In the genomic region with DNA sequence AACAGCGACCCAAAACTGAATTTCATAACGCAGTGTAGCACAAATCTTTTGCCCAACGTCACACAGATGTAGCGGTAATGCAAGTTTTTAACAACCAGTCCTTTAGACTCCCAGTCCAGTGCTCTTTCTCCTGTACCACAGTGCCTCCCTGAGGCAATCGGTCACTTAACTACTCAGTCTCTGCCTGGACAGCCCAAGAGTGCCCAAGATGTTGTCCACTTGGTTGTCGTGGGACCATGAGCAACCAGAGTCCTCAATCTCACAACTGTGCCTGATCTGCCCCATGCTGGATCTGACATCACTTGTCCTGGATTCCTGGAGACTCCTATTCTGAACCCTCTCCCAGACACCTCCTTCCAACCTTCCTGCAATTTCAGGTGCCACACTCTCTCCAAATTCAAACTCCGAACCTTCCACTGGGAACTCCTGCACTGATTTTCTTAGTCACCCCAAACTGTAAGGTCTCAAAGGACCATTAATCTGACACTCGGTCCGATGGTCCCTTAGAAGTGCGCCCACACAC, we compare ENCODE assay signal across 8 cellular contexts. TPM values are rescaled to one million over a fixed set of nuclear protein-coding genes. Genes with fewer than 3 reads are reported as not detected.
DNase-seq lines count a peak whose midpoint lies in the region; ATAC-seq and TF ChIP-seq lines count a peak whose summit lies in the region.

No MANE protein-coding gene starts in this region.

- H3K4me3 ChIP-seq in SU-DHL-6 (ENCODE audit: insufficient read depth, low read length, poor library complexity, severe bottlenecking), result peak overlapping the region; percentile 85
- H3K4me3 ChIP-seq in neural cell (ENCODE audit: low read length), result peak overlapping the region; percentile 84

- H4K20me1 ChIP-seq in SU-DHL-6 (ENCODE audit: low read depth, low read length) (no peaks in the 10 kb centered on the region), neural cell (ENCODE audit: insufficient read depth) (no peaks in the 10 kb centered on the region)

- H3K4me1 Mint-ChIP-seq in activated CD4-positive, alpha-beta T cell treated with anti-CD3 and anti-CD28 coated beads for 36 hours, result peaks cover 34% of the 10 kb centered on the region

- peak overlapping the region; percentile 78; the same call in 1 of the 2 replicates for H3K27ac ChIP-seq in SU-DHL-6 (ENCODE audit: low read depth, low read length)
- peak overlapping the region; percentile 94 for H3K27ac ChIP-seq in neural cell (ENCODE audit: low read length)

- peak; percentile 17 for ATAC-seq in activated CD4-positive, alpha-beta T cell treated with anti-CD3 and anti-CD28 coated beads for 36 hours
- ATAC-seq in HG02970 (IDR thresholded peaks at IDR 0.05; ENCODE audit: low FRiP score, unreplicated experiment) (peak; percentile 14), esophagus mucosa (peak; percentile 19)

- H3F3A ChIP-seq in SU-DHL-6 (ENCODE audit: insufficient read depth), result 0 out of 2 replicates have a peak, but pooled peaks cover 4% of the 10 kb centered on the region
- H3F3A ChIP-seq in neural cell (ENCODE audit: insufficient read depth, low read length, poor library complexity, severe bottlenecking), result no peaks in the 10 kb centered on the region

- no peaks in the 10 kb centered on the region for H3K36me3 Mint-ChIP-seq in activated CD4-positive, alpha-beta T cell treated with anti-CD3 and anti-CD28 coated beads for 36 hours (ENCODE audit: low read depth)

- H3K9me3 ChIP-seq in SU-DHL-6 (ENCODE audit: insufficient read depth, low read length) (no peaks in the 10 kb centered on the region), neural cell (ENCODE audit: low read length) (no peaks in the 10 kb centered on the region)

- no peak for TF ChIP-seq EP300 in neural cell (conservative IDR thresholded peaks at IDR 0.05; ENCODE audit: poor library complexity, severe bottlenecking)

- H3K4me2 ChIP-seq in SU-DHL-6 (ENCODE audit: low read depth, low read length, poor library complexity, severe bottlenecking) (peak overlapping the region; percentile 71), neural cell (ENCODE audit: low read length) (peak overlapping the region; percentile 65)

- H3K4me3 Mint-ChIP-seq in activated CD4-positive, alpha-beta T cell treated with anti-CD3 and anti-CD28 coated beads for 36 hours, result peak overlapping the region; percentile 97

- POLR2A ChIA-PET in activated CD4-positive, alpha-beta T cell treated with anti-CD3 and anti-CD28 coated beads for 36 hours (lab: Charles Lee), result interaction anchor here (1.0 kb wide), 1 partner anchor 12 kb away, joined by 4 read pairs; a partner anchor contains a TSS

- DNase-seq in activated CD4-positive, alpha-beta T cell treated with anti-CD3 and anti-CD28 coated beads for 36 hours, result peak; percentile 14
- DNase-seq in activated CD4-positive, alpha-beta T cell treated with anti-CD3 and anti-CD28 coated beads for 48 hours, result no peak
- DNase-seq in COR-L47 (lab: John Stamatoyannopoulos, UW), result no peak
- no peak for DNase-seq in middle frontal gyrus (ENCODE audit: extremely low spot score, low spot score)

- CTCF ChIA-PET in activated CD4-positive, alpha-beta T cell treated with anti-CD3 and anti-CD28 coated beads for 36 hours (lab: Charles Lee), result interaction anchor here (1.6 kb wide), 1 partner anchor 55 kb away, joined by 5 read pairs; no protein-coding TSS in a partner anchor

- no peaks in the 10 kb centered on the region for H3K9me3 Mint-ChIP-seq in activated CD4-positive, alpha-beta T cell treated with anti-CD3 and anti-CD28 coated beads for 36 hours (ENCODE audit: low read depth)

- no peaks in the 10 kb centered on the region for H3K27me3 Mint-ChIP-seq in activated CD4-positive, alpha-beta T cell treated with anti-CD3 and anti-CD28 coated beads for 36 hours

- H3K27me3 ChIP-seq in SU-DHL-6 (ENCODE audit: low read length), result no peaks in the 10 kb centered on the region
- H3K27me3 ChIP-seq in neural cell (ENCODE audit: insufficient read depth, low read depth, low read length), result no peaks in the 10 kb centered on the region

- H3K9me2 ChIP-seq in SU-DHL-6 (replicated peaks; ENCODE audit: insufficient read depth, low read length) (no peaks in the 10 kb centered on the region), neural cell (ENCODE audit: insufficient read depth, low read length) (no peaks in the 10 kb centered on the region)

- H3K9ac ChIP-seq in SU-DHL-6 (ENCODE audit: low read length) (peak overlapping the region; percentile 90), neural cell (ENCODE audit: low read length) (peak overlapping the region; percentile 81)

- TF ChIP-seq CTCF in SU-DHL-6 (IDR thresholded peaks at IDR 0.05; ENCODE audit: insufficient read depth, low read length, poor library complexity, severe bottlenecking) (no peak), neural cell (IDR thresholded peaks at IDR 0.05; ENCODE audit: poor library complexity, severe bottlenecking) (no peak)

- H3K79me2 ChIP-seq in SU-DHL-6 (ENCODE audit: insufficient read depth, low read length) (peaks cover 23% of the 10 kb centered on the region), neural cell (replicated peaks; ENCODE audit: insufficient read depth, low read length) (peaks cover 21% of the 10 kb centered on the region)

- TF ChIP-seq RAD21 in neural cell (conservative IDR thresholded peaks at IDR 0.05), result peak; percentile 7

- intact Hi-C loops in activated CD4-positive, alpha-beta T cell treated with anti-CD3 and anti-CD28 coated beads for 36 hours (cut with DNase I, micrococcal nuclease), result loop anchor here (1.0 to 5.0 kb wide), 3 partner anchors 278 to 971 kb away; a partner anchor contains a TSS

- peak overlapping the region; percentile 97 for H3K27ac Mint-ChIP-seq in activated CD4-positive, alpha-beta T cell treated with anti-CD3 and anti-CD28 coated beads for 36 hours

- peak overlapping the region; percentile 49 for H2AFZ ChIP-seq in SU-DHL-6 (ENCODE audit: low read depth, low read length, severe bottlenecking)
- H2AFZ ChIP-seq in neural cell (ENCODE audit: low read depth, low read length), result peak overlapping the region; percentile 69

- H3K36me3 ChIP-seq in SU-DHL-6 (ENCODE audit: low read length), result no peaks in the 10 kb centered on the region
- H3K36me3 ChIP-seq in neural cell (ENCODE audit: insufficient read depth, low read length), result no peaks in the 10 kb centered on the region

TF ChIP-seq in neural cell, 6 proteins besides CTCF, POLR2A, EP300 and RAD21:
- TF ChIP-seq TAF1 (IDR thresholded peaks at IDR 0.05; ENCODE audit: low read depth), result no peak
- no peak for TF ChIP-seq POLR2AphosphoS5 (IDR thresholded peaks at IDR 0.05)
- TF ChIP-seq EZH2 (IDR thresholded peaks at IDR 0.05; ENCODE audit: borderline replicate concordance, insufficient read depth, low read length, poor library complexity, severe bottlenecking), result no peak
- no peak for TF ChIP-seq SMC3 (conservative IDR thresholded peaks at IDR 0.05; ENCODE audit: poor library complexity)
- TF ChIP-seq, protein P1, sequence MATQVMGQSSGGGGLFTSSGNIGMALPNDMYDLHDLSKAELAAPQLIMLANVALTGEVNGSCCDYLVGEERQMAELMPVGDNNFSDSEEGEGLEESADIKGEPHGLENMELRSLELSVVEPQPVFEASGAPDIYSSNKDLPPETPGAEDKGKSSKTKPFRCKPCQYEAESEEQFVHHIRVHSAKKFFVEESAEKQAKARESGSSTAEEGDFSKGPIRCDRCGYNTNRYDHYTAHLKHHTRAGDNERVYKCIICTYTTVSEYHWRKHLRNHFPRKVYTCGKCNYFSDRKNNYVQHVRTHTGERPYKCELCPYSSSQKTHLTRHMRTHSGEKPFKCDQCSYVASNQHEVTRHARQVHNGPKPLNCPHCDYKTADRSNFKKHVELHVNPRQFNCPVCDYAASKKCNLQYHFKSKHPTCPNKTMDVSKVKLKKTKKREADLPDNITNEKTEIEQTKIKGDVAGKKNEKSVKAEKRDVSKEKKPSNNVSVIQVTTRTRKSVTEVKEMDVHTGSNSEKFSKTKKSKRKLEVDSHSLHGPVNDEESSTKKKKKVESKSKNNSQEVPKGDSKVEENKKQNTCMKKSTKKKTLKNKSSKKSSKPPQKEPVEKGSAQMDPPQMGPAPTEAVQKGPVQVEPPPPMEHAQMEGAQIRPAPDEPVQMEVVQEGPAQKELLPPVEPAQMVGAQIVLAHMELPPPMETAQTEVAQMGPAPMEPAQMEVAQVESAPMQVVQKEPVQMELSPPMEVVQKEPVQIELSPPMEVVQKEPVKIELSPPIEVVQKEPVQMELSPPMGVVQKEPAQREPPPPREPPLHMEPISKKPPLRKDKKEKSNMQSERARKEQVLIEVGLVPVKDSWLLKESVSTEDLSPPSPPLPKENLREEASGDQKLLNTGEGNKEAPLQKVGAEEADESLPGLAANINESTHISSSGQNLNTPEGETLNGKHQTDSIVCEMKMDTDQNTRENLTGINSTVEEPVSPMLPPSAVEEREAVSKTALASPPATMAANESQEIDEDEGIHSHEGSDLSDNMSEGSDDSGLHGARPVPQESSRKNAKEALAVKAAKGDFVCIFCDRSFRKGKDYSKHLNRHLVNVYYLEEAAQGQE (IDR thresholded peaks at IDR 0.05; ENCODE audit: borderline replicate concordance), result no peak
- TF ChIP-seq MXI1 (conservative IDR thresholded peaks at IDR 0.05; ENCODE audit: poor library complexity, severe bottlenecking), result no peak

RNA-seq across cellular contexts. Expression of a gene that starts 0.7 kb away (rescaled TPM):
- 10 to 100 TPM; 16.1 to 18.1 TPM for total RNA-seq in activated CD4-positive, alpha-beta T cell treated with anti-CD3 and anti-CD28 coated beads for 36 hours
- total RNA-seq in esophagus mucosa, result 12.9 TPM
- polyA plus RNA-seq in neural cell, result 16.5 and 17.5 TPM in 2 replicates
- polyA minus RNA-seq in neural cell, result 28.7 and 34.8 TPM in 2 replicates

RNA-seq across cellular contexts. Expression of a gene that starts 12.1 kb away (rescaled TPM):
- total RNA-seq in activated CD4-positive, alpha-beta T cell treated with anti-CD3 and anti-CD28 coated beads for 36 hours, result 10 to 100 TPM; 11.8 to 12.6 TPM
- 10.5 TPM for total RNA-seq in esophagus mucosa
- polyA plus RNA-seq in neural cell, result 98.5 and 103 TPM in 2 replicates
- polyA minus RNA-seq in neural cell, result 145 and 161 TPM in 2 replicates
